1 cellular context compared by ENCODE assay signal in genomic region chr15:25426896-25427610, GRCh38.
A peak's percentile ranks its signal among the peaks of the same experiment; 100 is the strongest.
TF ChIP-seq lines count a peak whose summit lies in the region.

No MANE protein-coding gene starts in this region.

TF ChIP-seq in K562, 482 proteins besides CTCF, POLR2A, EP300 and RAD21:
- TF ChIP-seq MNT (conservative IDR thresholded peaks at IDR 0.05) (no peak), POLR3G (IDR thresholded peaks at IDR 0.05; ENCODE audit: extremely low read depth, insufficient read length, insufficient replicate concordance) (no peak), KAT8 (IDR thresholded peaks at IDR 0.05; ENCODE audit: low read depth) (no peak), KDM4B (IDR thresholded peaks at IDR 0.05; ENCODE audit: borderline replicate concordance in 2 of 2, low read depth in 1 of 2) (no peak), SMARCA4 (IDR thresholded peaks at IDR 0.05) (peak; percentile 68), MAFG (tag; conservative IDR thresholded peaks at IDR 0.05) (no peak), NR2F6 (CRISPR knock-in tag; IDR thresholded peaks at IDR 0.05) (no peak), ARHGAP35 (IDR thresholded peaks at IDR 0.05; ENCODE audit: partially characterized antibody) (no peak), MIER1 (IDR thresholded peaks at IDR 0.05; ENCODE audit: low read depth) (no peak), ZNF197 (CRISPR knock-in tag; IDR thresholded peaks at IDR 0.05; ENCODE audit: low read depth) (no peak), THRA (IDR thresholded peaks at IDR 0.05) (no peak), LEF1 (IDR thresholded peaks at IDR 0.05) (no peak), FOXM1 (IDR thresholded peaks at IDR 0.05; ENCODE audit: low read depth) (0 out of 2 replicates have a peak, but pooled peaks have one; percentile 15), FOXM1 (CRISPR knock-in tag; IDR thresholded peaks at IDR 0.05; ENCODE audit: low read depth) (no peak), SMARCE1 (IDR thresholded peaks at IDR 0.05) (0 out of 2 replicates have a peak, but pooled peaks have one; percentile 33), DPF2 (IDR thresholded peaks at IDR 0.05) (peak; percentile 62; the same call in 1 of the 2 replicates), CBX8 (IDR thresholded peaks at IDR 0.05; ENCODE audit: borderline replicate concordance, extremely low read depth, low read depth, low read length, poor library complexity, severe bottlenecking) (no peak), ZNF384 (IDR thresholded peaks at IDR 0.05; ENCODE audit: low read depth, low read length) (no peak), BRD9 (IDR thresholded peaks at IDR 0.05; ENCODE audit: low read depth, partially characterized antibody) (no peak), DDX20 (tag; IDR thresholded peaks at IDR 0.05; ENCODE audit: low read depth) (no peak), TEAD1 (CRISPR knock-in tag; IDR thresholded peaks at IDR 0.05) (no peak), NONO (IDR thresholded peaks at IDR 0.05; ENCODE audit: low read depth in 2 of 2, low read length in 1 of 2) (no peak), ZBTB49 (CRISPR knock-in tag; IDR thresholded peaks at IDR 0.05; ENCODE audit: borderline replicate concordance) (no peak), BDP1 (IDR thresholded peaks at IDR 0.05; ENCODE audit: insufficient read depth, insufficient read length) (no peak), ZNF609 (CRISPR knock-in tag; IDR thresholded peaks at IDR 0.05; ENCODE audit: borderline replicate concordance) (no peak), ATF7 (IDR thresholded peaks at IDR 0.05) (no peak), ZNF232 (CRISPR knock-in tag; IDR thresholded peaks at IDR 0.05) (no peak), MAZ (CRISPR knock-in tag; conservative IDR thresholded peaks at IDR 0.05 in 1 of 2, IDR thresholded peaks at IDR 0.05 in 1 of 2) (no peak), CBFA2T3 (IDR thresholded peaks at IDR 0.05) (peak; percentile 14; the same call in 1 of the 2 replicates), ARID1B (IDR thresholded peaks at IDR 0.05) (peak; percentile 59), U2AF2 (optimal IDR thresholded peaks at IDR 0.05; ENCODE audit: low read depth, low read length) (no peak), HNRNPLL (IDR thresholded peaks at IDR 0.05; ENCODE audit: low read depth, low read length, poor library complexity, severe bottlenecking) (no peak), BACH1 (tag; IDR thresholded peaks at IDR 0.05) (no peak), HOXB6 (CRISPR knock-in tag; IDR thresholded peaks at IDR 0.05; ENCODE audit: borderline replicate concordance) (no peak), MEIS2 (IDR thresholded peaks at IDR 0.05; ENCODE audit: partially characterized antibody) (peak; percentile 10), RBM25 (IDR thresholded peaks at IDR 0.05; ENCODE audit: low read depth, low read length, severe bottlenecking) (no peak), ERF (CRISPR knock-in tag; IDR thresholded peaks at IDR 0.05) (no peak), SIX5 (IDR thresholded peaks at IDR 0.05; ENCODE audit: borderline replicate concordance in 1 of 2, insufficient read depth in 1 of 2, low read depth in 1 of 2, low read length in 2 of 2) (no peak), ESRRA (IDR thresholded peaks at IDR 0.05; ENCODE audit: borderline replicate concordance, low read depth) (no peak), NEUROD1 (IDR thresholded peaks at IDR 0.05; ENCODE audit: borderline replicate concordance, low read depth, low read length, partially characterized antibody) (no peak), SMARCC2 (IDR thresholded peaks at IDR 0.05; ENCODE audit: low read depth) (peak; percentile 56; the same call in 1 of the 2 replicates)
